In genomic region chr21:28893687-28894086, GRCh38 we compare ENCODE assay signal across 2 cellular contexts.
TF ChIP-seq lines count a peak whose summit lies in the region.

No MANE protein-coding gene starts in this region.

TF ChIP-seq in HCT116, 20 proteins besides CTCF, POLR2A, EP300 and RAD21:
- TF ChIP-seq MAX (IDR thresholded peaks at IDR 0.05) (no peak), REST (IDR thresholded peaks at IDR 0.05; ENCODE audit: low read depth) (no peak)
TF ChIP-seq in HCT116: peak in this region for 0.

TF ChIP-seq in GM12878, 131 proteins besides CTCF, POLR2A, EP300 and RAD21 (continued from another document):
- TF ChIP-seq HDGF (IDR thresholded peaks at IDR 0.05) (no peak), CBFB (IDR thresholded peaks at IDR 0.05; ENCODE audit: low read depth) (no peak), RELB (IDR thresholded peaks at IDR 0.05; ENCODE audit: low read depth) (no peak), MTA3 (IDR thresholded peaks at IDR 0.05; ENCODE audit: borderline replicate concordance, low read length) (no peak), SP1 (IDR thresholded peaks at IDR 0.05; ENCODE audit: low read depth, low read length) (no peak), TARDBP (IDR thresholded peaks at IDR 0.05; ENCODE audit: borderline replicate concordance) (no peak), SIX5 (IDR thresholded peaks at IDR 0.05; ENCODE audit: low read depth, low read length, severe bottlenecking) (no peak), TAF1 (IDR thresholded peaks at IDR 0.05; ENCODE audit: borderline replicate concordance, low read depth, low read length) (no peak), SUPT20H (IDR thresholded peaks at IDR 0.05; ENCODE audit: borderline replicate concordance, control insufficient read depth, low read depth, low read length) (no peak)
